25 cellular contexts compared by ENCODE assay signal in genomic region chr4:39179681-39180080, GRCh38.
"Had no signal": no experiment of that assay in that cellular context is flagged by ENCODE, and none has a peak within 500 bp of the region (broad histone marks: within the 10 kb centered on the region; RNA-seq: fewer than 3 reads in every experiment).

No MANE protein-coding gene starts in this region.

- H3K4me2 ChIP-seq: PC-9 had no signal

- H3K9me3 Mint-ChIP-seq: T-cell had no signal

- H3K4me3 Mint-ChIP-seq: T-cell had no signal

- DNase-seq: KG1, NCI-H1092, NCI-H1105 treated with DMSO at 0.1 percent for 48 hours, NCI-H1417 treated with DMSO at 0.1 percent for 48 hours, NCI-H146, NCI-H1694 treated with DMSO at 0.1 percent for 48 hours, NCI-H1930, NCI-H2081 treated with DMSO at 0.1 percent for 48 hours, NCI-H2171, NCI-H226, NCI-H446, NCI-H510A, NCI-H524 treated with DMSO at 0.1 percent for 48 hours, NCI-H69, NCI-H774, OCI-M1, PC-9, Peyer's patch, SHP77 treated with DMSO at 0.1 percent for 48 hours, SJCRH30, SW 1271, T-cell had no signal

- H3K4me1 ChIP-seq: SJCRH30 had no signal

- H2AFZ ChIP-seq: PC-9 had no signal

- ATAC-seq: Right ventricle myocardium inferior, T-cell had no signal

- H3K27me3 ChIP-seq: Peyer's patch, SJCRH30 had no signal

- H3K9me3 ChIP-seq: Peyer's patch, SJCRH30 had no signal

- H3K36me3 ChIP-seq: Peyer's patch, SJCRH30 had no signal

- H3K4me3 ChIP-seq: PC-9, Peyer's patch, SJCRH30, SK-N-MC had no signal

- H3K27ac ChIP-seq: HL-60, PC-9, Peyer's patch, SJCRH30, SK-N-MC had no signal

- H3K36me3 Mint-ChIP-seq: T-cell had no signal

- H3K27ac Mint-ChIP-seq: T-cell had no signal
